Comparison of ENCODE assay signal across 8 cellular contexts in the genomic region with DNA sequence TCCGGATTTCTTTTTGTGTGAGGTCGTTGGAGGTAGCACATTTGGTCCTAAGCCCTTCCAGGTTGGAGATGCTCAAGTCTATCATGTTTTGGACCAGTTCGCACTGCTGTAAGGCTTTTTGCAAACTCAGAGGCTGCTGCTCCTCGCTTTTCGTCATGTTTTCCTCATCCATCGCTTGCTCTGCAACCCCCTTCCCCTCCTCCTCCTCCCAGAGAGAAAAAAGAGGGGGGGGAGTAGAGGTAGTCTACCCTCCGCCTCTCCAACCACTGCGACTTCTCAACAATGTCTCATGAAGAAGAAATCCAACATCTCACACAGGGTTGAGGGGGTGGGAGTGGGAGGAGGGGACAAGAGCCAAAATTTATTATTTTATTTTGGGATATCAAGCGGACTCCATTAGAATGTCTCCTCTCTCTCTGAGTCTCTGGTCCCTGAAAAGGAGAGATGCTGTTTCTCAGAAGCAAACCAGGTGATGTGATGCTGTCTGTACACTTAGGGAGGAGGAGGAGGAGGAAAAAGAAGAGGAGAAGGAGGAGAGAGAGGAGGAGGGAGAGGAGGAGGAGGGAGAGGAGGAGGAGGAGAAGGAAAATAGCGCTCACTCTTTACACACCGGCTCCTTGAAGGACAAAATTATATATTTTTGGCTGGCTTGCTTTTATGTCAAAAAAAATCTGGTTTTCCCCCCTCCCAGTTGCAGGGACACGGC. TPM values are rescaled to one million over a fixed set of nuclear protein-coding genes. Genes with fewer than 3 reads are reported as not detected.
DNase-seq lines count a peak whose midpoint lies in the region; ATAC-seq, FAIRE-seq and TF ChIP-seq lines count a peak whose summit lies in the region.

No MANE protein-coding gene starts in this region.

- H3K9me3 ChIP-seq in A549: peaks cover 26% of the 10 kb centered on the region; the same call in 2 of the 3 replicates
- peaks cover 3% of the 10 kb centered on the region for H3K9me3 ChIP-seq in astrocyte (ENCODE audit: insufficient read depth, low read depth, low read length)
- peaks cover 0 to 5% of the 10 kb centered on the region in 2 donors for H3K9me3 ChIP-seq in lung (ENCODE audit: control insufficient read depth in 2 of 2, insufficient read depth in 1 of 2, low read length in 1 of 2)

- H3K27ac ChIP-seq in A549 (peak overlapping the region; percentile 77 to 89), GM23338 (ENCODE audit: low read depth) (peak overlapping the region; percentile 81), astrocyte (ENCODE audit: low read depth, low read length) (no peak overlapping the region), lung (ENCODE audit: low read depth in 1 of 2, low read length in 1 of 2) (peak overlapping the region in 1 of 2 donors; percentile 9)

- H3K27me3 Mint-ChIP-seq in GM23338 (ENCODE audit: insufficient read depth, low read depth, poor library complexity): peaks cover 30% of the 10 kb centered on the region
- H3K27me3 Mint-ChIP-seq in astrocyte (ENCODE audit: low read depth, unreplicated experiment): peaks cover 55% of the 10 kb centered on the region

- FAIRE-seq in A549 (lab: Jason Lieb, UNC): no peak
- FAIRE-seq in astrocyte (lab: Jason Lieb, UNC): no peak

- H3K4me1 ChIP-seq in A549 (peaks cover 5% of the 10 kb centered on the region; the same call in 2 of the 3 replicates), GM23338 (ENCODE audit: insufficient read depth) (peaks cover 17% of the 10 kb centered on the region), astrocyte (ENCODE audit: insufficient read depth, low read length) (no peaks in the 10 kb centered on the region), lung (ENCODE audit: control insufficient read depth in 2 of 2, insufficient read depth in 2 of 2, low read length in 2 of 2) (peaks cover 0 to 3% of the 10 kb centered on the region in 2 donors)

- 0 out of 2 replicates have a peak, but pooled peaks cover 4% of the 10 kb centered on the region for H3K79me2 ChIP-seq in GM23338 (replicated peaks; ENCODE audit: insufficient read depth)
- H3K79me2 ChIP-seq in astrocyte (ENCODE audit: insufficient read depth, low read length): no peaks in the 10 kb centered on the region

- no peak overlapping the region for H3K9ac ChIP-seq in astrocyte (ENCODE audit: low read length)

- no peak for TF ChIP-seq CTCF in A549 (IDR thresholded peaks at IDR 0.05)
- TF ChIP-seq CTCF in GM23338 (conservative IDR thresholded peaks at IDR 0.05; ENCODE audit: low read depth in 2 of 2): no peak
- TF ChIP-seq CTCF in astrocyte (IDR thresholded peaks at IDR 0.05; ENCODE audit: insufficient read depth, low read depth, low read length): no peak
- TF ChIP-seq CTCF in lung (IDR thresholded peaks at IDR 0.05; ENCODE audit: control extremely low read depth, extremely low read depth): no peak

- H3K36me3 ChIP-seq in GM23338 (ENCODE audit: insufficient read depth) (peaks cover 4% of the 10 kb centered on the region; the same call in 1 of the 2 replicates), astrocyte (ENCODE audit: insufficient read depth, low read length) (no peaks in the 10 kb centered on the region), lung (ENCODE audit: control insufficient read depth in 2 of 2, insufficient read depth in 2 of 2, low read length in 2 of 2) (no peaks in the 10 kb centered on the region)

- DNase-seq in A549 (ENCODE audit: low read depth in 1 of 2, low spot score in 1 of 2) (no peak), GM23338 (ENCODE audit: low spot score) (peak; percentile 27), astrocyte (ENCODE audit: low read depth) (no peak), lung (ENCODE audit: low spot score) (no peak), MV-4-11 (lab: John Stamatoyannopoulos, UW) (no peak), erythroblast (lab: John Stamatoyannopoulos, UW) (no peak), RKO (ENCODE audit: low spot score) (no peak)

- peak overlapping the region; percentile 88 for H3K4me3 Mint-ChIP-seq in GM23338
- peak overlapping the region; percentile 79 for H3K4me3 Mint-ChIP-seq in astrocyte (ENCODE audit: unreplicated experiment)

- 0 out of 2 replicates have a peak, but pooled peaks cover 4% of the 10 kb centered on the region for H3K9me2 ChIP-seq in GM23338 (ENCODE audit: insufficient read depth)

- no peaks in the 10 kb centered on the region; the same call in 1 of the 2 replicates for H4K20me1 ChIP-seq in GM23338 (replicated peaks; ENCODE audit: insufficient read depth)
- H4K20me1 ChIP-seq in astrocyte (ENCODE audit: insufficient read depth, low read length): no peaks in the 10 kb centered on the region

- H3K4me2 ChIP-seq in A549 (peak overlapping the region; percentile 95), GM23338 (peak overlapping the region; percentile 99), astrocyte (ENCODE audit: low read length) (peak overlapping the region; percentile 82)

- H2AFZ ChIP-seq in GM23338 (peak overlapping the region; percentile 94), astrocyte (ENCODE audit: low read depth, low read length) (peak overlapping the region; percentile 71)

- TF ChIP-seq POLR2A in A549 (IDR thresholded peaks at IDR 0.05; ENCODE audit: low read length) (no peak), erythroblast (IDR thresholded peaks at IDR 0.05; ENCODE audit: low read length) (no peak)

- peak overlapping the region; percentile 80 for H3K4me3 ChIP-seq in A549
- H3K4me3 ChIP-seq in GM23338: peak overlapping the region; percentile 88
- H3K4me3 ChIP-seq in astrocyte (ENCODE audit: insufficient read depth, low read depth, low read length): peak overlapping the region; percentile 55
- H3K4me3 ChIP-seq in lung: peak overlapping the region; percentile 32

- ATAC-seq in A549 (no peak), GM23338 (no peak), lung (ENCODE audit: insufficient read depth, low FRiP score) (no peak), GM18861 (IDR thresholded peaks at IDR 0.05; ENCODE audit: unreplicated experiment) (no peak)

- TF ChIP-seq RAD21 in A549 (conservative IDR thresholded peaks at IDR 0.05 in 1 of 2, IDR thresholded peaks at IDR 0.05 in 1 of 2): no peak

- WGBS in A549 (ENCODE audit: missing lambda C conversion rate): 17% methylated on average over 12 of the region's 12 CpGs
- 4 to 5% methylated on average over 12 of the region's 12 CpGs for WGBS in lung, 2 donors

- H3K27ac Mint-ChIP-seq in GM23338 (peak overlapping the region; percentile 63), astrocyte (ENCODE audit: unreplicated experiment) (no peak overlapping the region)

- H3K9me3 Mint-ChIP-seq in GM23338 (peaks cover 30% of the 10 kb centered on the region), astrocyte (ENCODE audit: unreplicated experiment) (peaks cover 14% of the 10 kb centered on the region)

- peaks cover 7% of the 10 kb centered on the region; the same call in 1 of the 2 replicates for H3K27me3 ChIP-seq in GM23338 (ENCODE audit: insufficient read depth)
- H3K27me3 ChIP-seq in astrocyte (ENCODE audit: insufficient read depth, low read length): peaks cover 28% of the 10 kb centered on the region
- H3K27me3 ChIP-seq in lung (ENCODE audit: control insufficient read depth, insufficient read depth): peaks cover 3% of the 10 kb centered on the region

- CTCF ChIA-PET in A549 (lab: Yijun Ruan, JAX): no interaction called here

- no peak for TF ChIP-seq EP300 in A549 (IDR thresholded peaks at IDR 0.05)

- POLR2A ChIA-PET in A549 (lab: Yijun Ruan, JAX): no interaction called here

- peaks cover 14% of the 10 kb centered on the region for H3K36me3 Mint-ChIP-seq in GM23338 (ENCODE audit: low read depth)
- H3K36me3 Mint-ChIP-seq in astrocyte (ENCODE audit: low read depth, unreplicated experiment): no peaks in the 10 kb centered on the region

- peaks cover 27% of the 10 kb centered on the region for H3K4me1 Mint-ChIP-seq in GM23338
- no peaks in the 10 kb centered on the region for H3K4me1 Mint-ChIP-seq in astrocyte (ENCODE audit: low read depth, unreplicated experiment)

- H3F3A ChIP-seq in GM23338 (replicated peaks; ENCODE audit: low read depth): peaks cover 5% of the 10 kb centered on the region; the same call in 1 of the 2 replicates

TF ChIP-seq in GM23338, 12 proteins besides CTCF, POLR2A, EP300 and RAD21 (continues in another document):
- TF ChIP-seq, protein P1, sequence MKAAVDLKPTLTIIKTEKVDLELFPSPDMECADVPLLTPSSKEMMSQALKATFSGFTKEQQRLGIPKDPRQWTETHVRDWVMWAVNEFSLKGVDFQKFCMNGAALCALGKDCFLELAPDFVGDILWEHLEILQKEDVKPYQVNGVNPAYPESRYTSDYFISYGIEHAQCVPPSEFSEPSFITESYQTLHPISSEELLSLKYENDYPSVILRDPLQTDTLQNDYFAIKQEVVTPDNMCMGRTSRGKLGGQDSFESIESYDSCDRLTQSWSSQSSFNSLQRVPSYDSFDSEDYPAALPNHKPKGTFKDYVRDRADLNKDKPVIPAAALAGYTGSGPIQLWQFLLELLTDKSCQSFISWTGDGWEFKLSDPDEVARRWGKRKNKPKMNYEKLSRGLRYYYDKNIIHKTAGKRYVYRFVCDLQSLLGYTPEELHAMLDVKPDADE (IDR thresholded peaks at IDR 0.05): no peak
- TF ChIP-seq CREB1 (CRISPR knock-in tag; IDR thresholded peaks at IDR 0.05; ENCODE audit: low read depth): no peak

RNA-seq across cellular contexts. Expression of a gene that starts 0.6 kb away (rescaled TPM):
- polyA plus RNA-seq in A549 (2011; rRNA removed) (1.2 and 1.7 TPM in 2 replicates), A549 (2017; fragmentation: RNase III; extraction: RNeasy Plus Mini Kit Qiagen cat#74134 plus additional on column Dnase treatment) (0.33 to 0.55 TPM (median 0.37 TPM) in 3 replicates), GM23338 (2016; fragmentation: Nextera tagmentation; extraction: Ambion mirVana) (0.94 and 1.1 TPM in 2 replicates), lung (under 1 TPM; 0.09 to 0.24 TPM)
- polyA plus RNA-seq in A549 (2012; cell fraction: cytosol; rRNA removed): 0.22 and 0.34 TPM in 2 replicates
- polyA plus RNA-seq in A549 (2012; cell fraction: nucleus; rRNA removed): 0.29 and 0.53 TPM in 2 replicates
- polyA minus RNA-seq in A549 (2011; rRNA and poly(A)+ RNA removed): 2.9 and 3.1 TPM in 2 replicates
- 2.2 and 2.7 TPM in 2 replicates for total RNA-seq in GM23338 (2014; rRNA removed; shearing (Covaris generic))
- total RNA-seq in astrocyte (0.19 and 0.98 TPM in 2 replicates), lung (1 to 10 TPM in 1 of 2 donors, under 1 TPM in 1; 0.51 to 1.8 TPM)

RNA-seq across cellular contexts. Expression of a gene that starts 48.3 kb away (rescaled TPM):
- 64.7 and 66.9 TPM in 2 replicates for polyA plus RNA-seq in A549 (2011; rRNA removed)
- 53.7 and 59.8 TPM in 2 replicates for polyA plus RNA-seq in A549 (2012; cell fraction: cytosol; rRNA removed)
- 59.7 and 62.4 TPM in 2 replicates for polyA plus RNA-seq in A549 (2012; cell fraction: nucleus; rRNA removed)
- 51.7 to 58.6 TPM (median 57.5 TPM) in 3 replicates for polyA plus RNA-seq in A549 (2017; fragmentation: RNase III; extraction: RNeasy Plus Mini Kit Qiagen cat#74134 plus additional on column Dnase treatment)
- polyA minus RNA-seq in A549 (2011; rRNA and poly(A)+ RNA removed): 34.3 and 35.0 TPM in 2 replicates
- total RNA-seq in GM23338 (2014; rRNA removed; shearing (Covaris generic)): 53.2 and 56.4 TPM in 2 replicates
- 35.0 and 35.1 TPM in 2 replicates for polyA plus RNA-seq in GM23338 (2016; fragmentation: Nextera tagmentation; extraction: Ambion mirVana)
- total RNA-seq in astrocyte: 4.6 and 5.8 TPM in 2 replicates
- 10 to 100 TPM in 1 of 2 donors, 1 to 10 TPM in 1; 8.7 to 16.0 TPM for total RNA-seq in lung
- polyA plus RNA-seq in lung: 1 to 10 TPM; 7.3 to 7.7 TPM

Comparison
In these comparisons a context has a peak if more than half of its experiments do, and no peak if none do; other contexts are left out.
1. H3K4me3 ChIP-seq: peak in every context shown above with its lines; median percentile 88 in GM23338; 80 in A549; 55 in astrocyte; 32 in lung.